23 cellular contexts compared by ENCODE assay signal in genomic region chr20:61845276-61845675, GRCh38.
DNase-seq lines count a peak whose midpoint lies in the region; ATAC-seq, FAIRE-seq and TF ChIP-seq lines count a peak whose summit lies in the region.
"Had no signal": no experiment of that assay in that cellular context is flagged by ENCODE, and none has a peak within 500 bp of the region (broad histone marks: within the 10 kb centered on the region; RNA-seq: fewer than 3 reads in every experiment).

No MANE protein-coding gene starts in this region.

- H3K4me1 Mint-ChIP-seq in neural crest cell (peaks cover 29% of the 10 kb centered on the region), T-helper 17 cell (no peaks in the 10 kb centered on the region)
- H3K4me1 Mint-ChIP-seq: CD4-positive, CD25-positive, alpha-beta regulatory T cell had no signal

- FAIRE-seq in kidney (lab: Jason Lieb, UNC) = no peak
- no peak for FAIRE-seq in frontal cortex (lab: Jason Lieb, UNC)
- FAIRE-seq: A204.1 had no signal

- no peaks in the 10 kb centered on the region for H3K27me3 ChIP-seq in H7 (ENCODE audit: control insufficient read depth, insufficient read depth, low read length)

- H3K36me3 Mint-ChIP-seq in neural crest cell (ENCODE audit: low read depth) (peaks cover 3% of the 10 kb centered on the region), T-helper 17 cell (ENCODE audit: low read depth) (no peaks in the 10 kb centered on the region)
- H3K36me3 Mint-ChIP-seq: CD4-positive, CD25-positive, alpha-beta regulatory T cell had no signal

- intact Hi-C loops in kidney (cut with DNase I) = no loop called here
- intact Hi-C loops in sciatic nerve (cut with DNase I) = no loop called here

- H3K9ac ChIP-seq in kidney (ENCODE audit: low read length in 2 of 2) = no peak overlapping the region
- H3K9ac ChIP-seq: BLaER1 had no signal

- no peak overlapping the region for H3K4me3 Mint-ChIP-seq in neural crest cell
- no peak overlapping the region for H3K4me3 Mint-ChIP-seq in T-helper 17 cell
- H3K4me3 Mint-ChIP-seq: CD4-positive, CD25-positive, alpha-beta regulatory T cell had no signal

- TF ChIP-seq CTCF in kidney (IDR thresholded peaks at IDR 0.05; ENCODE audit: borderline replicate concordance, extremely low read depth, insufficient read depth) (no peak), neural crest cell (conservative IDR thresholded peaks at IDR 0.05) (no peak)

- H3K36me3 ChIP-seq in H7 (replicated peaks; ENCODE audit: control insufficient read depth, insufficient read depth, low read length) = no peaks in the 10 kb centered on the region
- H3K36me3 ChIP-seq in kidney (ENCODE audit: control insufficient read depth in 1 of 2, insufficient read depth in 2 of 2, low read length in 2 of 2) = no peaks in the 10 kb centered on the region
- H3K36me3 ChIP-seq: BLaER1 had no signal

- no peak overlapping the region for H3K27ac ChIP-seq in kidney (ENCODE audit: low read depth in 2 of 2, low read length in 2 of 2)
- H3K27ac ChIP-seq: BLaER1, HL-60 had no signal

- H3K4me3 ChIP-seq in H7 (ENCODE audit: insufficient read depth, low read depth, low read length) (no peak overlapping the region), kidney (ENCODE audit: low read length in 2 of 2) (no peak overlapping the region)
- H3K4me3 ChIP-seq: BLaER1 had no signal

- peak; percentile 73 for DNase-seq in H7
- peak; percentile 52 for DNase-seq in kidney
- DNase-seq in neural crest cell (ENCODE audit: low read depth, low spot score) = peak; percentile 53
- no peak for DNase-seq in sciatic nerve (ENCODE audit: low spot score)
- DNase-seq in T-helper 17 cell = no peak
- DNase-seq in hypothalamus (lab: John Stamatoyannopoulos, UW) = no peak
- DNase-seq in frontal cortex (ENCODE audit: low spot score in 2 of 2) = no peak
- DNase-seq: CD4-positive, CD25-positive, alpha-beta regulatory T cell; DMS153; DND-41; GOT3; HCEC 1CT; NCI-H1048; NCI-H1417; NCI-H1694; NCI-H2029 treated with DMSO at 0.1 percent for 48 hours; NCI-H2227 treated with DMSO at 0.1 percent for 48 hours; NCI-H526 treated with DMSO at 0.1 percent for 48 hours; RPMI8226; SHP77 had no signal

- no peaks in the 10 kb centered on the region for H3K4me1 ChIP-seq in kidney (ENCODE audit: control insufficient read depth in 1 of 2, insufficient read depth in 1 of 2, low read depth in 1 of 2, low read length in 2 of 2)

- no peaks in the 10 kb centered on the region for H3K9me3 ChIP-seq in kidney (ENCODE audit: control insufficient read depth in 1 of 2, low read length in 2 of 2)
- no peaks in the 10 kb centered on the region for H3K9me3 ChIP-seq in T-helper 17 cell (ENCODE audit: control insufficient read depth, low read length, poor library complexity, severe bottlenecking)
- H3K9me3 ChIP-seq: BLaER1 had no signal

- H3K27ac Mint-ChIP-seq in neural crest cell (ENCODE audit: unreplicated experiment) = peak overlapping the region; percentile 73
- H3K27ac Mint-ChIP-seq in T-helper 17 cell = no peak overlapping the region
- H3K27ac Mint-ChIP-seq: CD4-positive, CD25-positive, alpha-beta regulatory T cell had no signal

- H3K9me3 Mint-ChIP-seq in neural crest cell = peaks cover 2% of the 10 kb centered on the region

- H3K27me3 Mint-ChIP-seq in neural crest cell (ENCODE audit: low read depth) (no peaks in the 10 kb centered on the region), T-helper 17 cell (peaks cover 31% of the 10 kb centered on the region)
- H3K27me3 Mint-ChIP-seq: CD4-positive, CD25-positive, alpha-beta regulatory T cell had no signal

- ATAC-seq in sciatic nerve = peak; percentile 28
- ATAC-seq in T-helper 17 cell = no peak

Comparison
In these comparisons a context has a peak if more than half of its experiments do, and no peak if none do; other contexts are left out.
1. DNase-seq: peak in H7 (single experiment), kidney (single experiment) and neural crest cell (single experiment); none in sciatic nerve (single experiment), T-helper 17 cell (0 of 3), hypothalamus (0 of 51) and frontal cortex (0 of 2).